In genomic region chr16:87468550-87468949, GRCh38 we compare ENCODE assay signal across 25 cellular contexts. TPM values are rescaled to one million over a fixed set of nuclear protein-coding genes. Genes with fewer than 3 reads are reported as not detected.
DNase-seq lines count a peak whose midpoint lies in the region; ATAC-seq, FAIRE-seq and TF ChIP-seq lines count a peak whose summit lies in the region.
"Had no signal": no experiment of that assay in that cellular context is flagged by ENCODE, and none has a peak within 500 bp of the region (broad histone marks: within the 10 kb centered on the region; RNA-seq: fewer than 3 reads in every experiment).

No MANE protein-coding gene starts in this region.

- in situ Hi-C loops in K562 (cut with MboI): no loop called here

- TF ChIP-seq EP300 in K562 (IDR thresholded peaks at IDR 0.05; ENCODE audit: low read length): no peak

- H3K79me2 ChIP-seq in K562 (ENCODE audit: control insufficient read depth, insufficient read depth, low read length): peaks cover 11% of the 10 kb centered on the region; the same call in 1 of the 3 replicates

- H3K9ac ChIP-seq in BLaER1 (no peak overlapping the region), K562 (ENCODE audit: insufficient read depth in 1 of 2, low read depth in 2 of 2, low read length in 2 of 2) (no peak overlapping the region)

- H3K4me2 ChIP-seq in BLaER1 (peak overlapping the region; percentile 89), K562 (ENCODE audit: insufficient read depth, low read length) (no peak overlapping the region)
- H3K4me2 ChIP-seq: A549 had no signal

- peaks cover 82% of the 10 kb centered on the region for H4K20me1 ChIP-seq in BLaER1
- no peaks in the 10 kb centered on the region for H4K20me1 ChIP-seq in K562 (replicated peaks; ENCODE audit: control insufficient read depth, insufficient read depth, low read length)

- intact Hi-C loops in cardiac septum (cut with DNase I) (no loop called here), Right ventricle myocardium inferior (cut with DNase I) (no loop called here), K562 (cut with micrococcal nuclease) (no loop called here)

- POLR2A ChIA-PET in K562 (lab: Yijun Ruan, JAX): interaction anchor here (0.6 kb wide), 1 partner anchor 436 kb away, joined by 3 read pairs; no protein-coding TSS in a partner anchor

- peaks cover 4% of the 10 kb centered on the region for H3K9me3 ChIP-seq in BLaER1
- H3K9me3 ChIP-seq in K562 (replicated peaks; ENCODE audit: control insufficient read depth, insufficient read depth, low read depth, low read length): no peaks in the 10 kb centered on the region
- H3K9me3 ChIP-seq: A549, HAP-1 had no signal

- no peak for TF ChIP-seq CTCF in K562 (IDR thresholded peaks at IDR 0.05 in 2 of 3, conservative IDR thresholded peaks at IDR 0.05 in 1 of 3; ENCODE audit: insufficient read depth in 2 of 3, low read depth in 1 of 3, low read length in 3 of 3)

- H3K9me1 ChIP-seq in K562 (ENCODE audit: control insufficient read depth, insufficient read depth, low read length): no peaks in the 10 kb centered on the region

- H3K4me1 ChIP-seq in BLaER1: peaks cover 89% of the 10 kb centered on the region
- H3K4me1 ChIP-seq in K562 (replicated peaks in 1 of 2; ENCODE audit: control insufficient read depth in 2 of 2, insufficient read depth in 2 of 2, low read length in 2 of 2): peaks cover 25 to 31% of the 10 kb centered on the region in 2 experiments

- peaks cover 9% of the 10 kb centered on the region for H3K36me3 ChIP-seq in BLaER1
- H3K36me3 ChIP-seq in K562 (ENCODE audit: control insufficient read depth, insufficient read depth, low read length): no peaks in the 10 kb centered on the region

- no peak for FAIRE-seq in K562 (lab: Jason Lieb, UNC)
- FAIRE-seq: A549, GM12891, GM18507, H54 had no signal

- TF ChIP-seq POLR2A in K562 (conservative IDR thresholded peaks at IDR 0.05): no peak

- no peak overlapping the region for H2AFZ ChIP-seq in K562 (ENCODE audit: low read depth, low read length)

- BruUV-seq in K562 (replicated peaks; lab: Mats Ljungman, UMichigan): no TSS peak

- CTCF ChIA-PET in K562 (lab: Yijun Ruan, JAX; ENCODE audit: low intra/inter-chr PET ratio): no interaction called here

- TF ChIP-seq RAD21 in K562 (CRISPR knock-in tag; conservative IDR thresholded peaks at IDR 0.05 in 1 of 2, IDR thresholded peaks at IDR 0.05 in 1 of 2): no peak

- DNase-seq in cardiac septum (ENCODE audit: low spot score) (peak; percentile 66), Right ventricle myocardium inferior (ENCODE audit: missing footprints) (no peak), K562 (ENCODE audit: extremely low read depth in 1 of 4, low spot score in 3 of 4) (no peak), islet precursor cell (peak; percentile 43), NCI-H146 (lab: John Stamatoyannopoulos, UW) (no peak), NCI-H82 (lab: John Stamatoyannopoulos, UW) (no peak)
- DNase-seq: 8988T; ACHN; AML-193; C1 segment of cervical spinal cord; Calu3; CD4-positive, alpha-beta memory T cell; COR-L47; DMS53; DMS79 treated with DMSO at 0.1 percent for 48 hours; GF-D8; GOT3; HFFc6 had no signal

- no peak for ATAC-seq in Right ventricle myocardium inferior
- ATAC-seq in K562: no peak
- ATAC-seq in GM18861 (IDR thresholded peaks at IDR 0.05; ENCODE audit: unreplicated experiment): no peak
- ATAC-seq: A549 had no signal

- no peaks in the 10 kb centered on the region for H3K27me3 ChIP-seq in BLaER1
- H3K27me3 ChIP-seq in K562 (ENCODE audit: control insufficient read depth in 2 of 2, insufficient read depth in 2 of 2, low read length in 2 of 2): no peaks in the 10 kb centered on the region

- H3K27ac ChIP-seq in BLaER1: no peak overlapping the region
- no peak overlapping the region for H3K27ac ChIP-seq in K562 (ENCODE audit: extremely low read depth, low read depth, low read length)
- H3K27ac ChIP-seq: A549 had no signal

- H3K4me3 ChIP-seq in BLaER1: no peak overlapping the region
- no peak overlapping the region for H3K4me3 ChIP-seq in K562
- H3K4me3 ChIP-seq: A549, HAP-1 had no signal

- WGBS in K562 (ENCODE audit: insufficient coverage, low coverage, missing lambda C conversion rate): 65% methylated on average over 8 of the region's 8 CpGs

TF ChIP-seq in K562, 482 proteins besides CTCF, POLR2A, EP300 and RAD21:
- TF ChIP-seq NFIC (IDR thresholded peaks at IDR 0.05) (0 out of 2 replicates have a peak, but pooled peaks have one; percentile 16), ATF2 (CRISPR knock-in tag; IDR thresholded peaks at IDR 0.05) (no peak)

RNA-seq across cellular contexts. Expression of gene ZCCHC14, which starts 24.3 kb away (rescaled TPM):
- 20.5 TPM for total RNA-seq in cardiac septum
- 14.4 TPM for total RNA-seq in Right ventricle myocardium inferior
- total RNA-seq in K562 (2011; cell fraction: chromatin; rRNA removed; ENCODE audit: low replicate concordance): 12.3 and 12.8 TPM in 2 replicates
- total RNA-seq in K562 (2011; cell fraction: nucleolus; rRNA removed): 8.2 and 10.7 TPM in 2 replicates
- 7.7 and 8.7 TPM in 2 replicates for total RNA-seq in K562 (2011; cell fraction: nucleoplasm; rRNA removed)
- 3.0 and 3.6 TPM in 2 replicates for total RNA-seq in K562 (2014; rRNA removed)
- 2.1 and 2.3 TPM in 2 replicates for total RNA-seq in K562 (2014; rRNA removed; fragmentation: Illumina TruSeq; extraction: Trizol)
- total RNA-seq in K562 (2015; rRNA removed; fragmentation: Illumina TruSeq; extraction: Trizol): 2.9 and 3.3 TPM in 2 replicates
- total RNA-seq in K562 (2021): 12.4 and 12.8 TPM in 2 replicates
- polyA plus RNA-seq in K562 (2011; rRNA removed): 1.8 and 2.4 TPM in 2 replicates
- polyA plus RNA-seq in K562 (2011; cell fraction: cytosol; rRNA removed): 1.9 and 2.9 TPM in 2 replicates
- polyA plus RNA-seq in K562 (2011; cell fraction: nucleus; rRNA removed): 8.2 and 15.7 TPM in 2 replicates
- polyA plus RNA-seq in K562 (2012): 7.3 and 8.2 TPM in 2 replicates
- 5.9 and 6.0 TPM in 2 replicates for polyA plus RNA-seq in K562 (2014; fragmentation: Illumina TruSeq; extraction: Trizol)
- 1 to 10 TPM; 1.5 TPM for polyA plus RNA-seq in K562 (2014; fragmentation: Nextera tagmentation; extraction: Ambion mirVana)
- 5.1 and 5.5 TPM in 2 replicates for polyA plus RNA-seq in K562 (2014; rRNA removed)
- polyA minus RNA-seq in K562 (2011; rRNA and poly(A)+ RNA removed): 2.8 and 3.0 TPM in 2 replicates
- 5.0 and 7.8 TPM in 2 replicates for polyA minus RNA-seq in K562 (2011; cell fraction: cytosol; rRNA and poly(A)+ RNA removed)
- 6.2 and 6.7 TPM in 2 replicates for polyA minus RNA-seq in K562 (2011; cell fraction: nucleus; rRNA and poly(A)+ RNA removed)

Comparison
In these comparisons a context has a peak if more than half of its experiments do, and no peak if none do; other contexts are left out.
1. DNase-seq: peak in cardiac septum (single experiment) and islet precursor cell (single experiment); none in Right ventricle myocardium inferior (single experiment), K562 (0 of 4), NCI-H146 (single experiment) and NCI-H82 (single experiment).